Comparison of ENCODE assay signal across 8 cellular contexts in the genomic region with DNA sequence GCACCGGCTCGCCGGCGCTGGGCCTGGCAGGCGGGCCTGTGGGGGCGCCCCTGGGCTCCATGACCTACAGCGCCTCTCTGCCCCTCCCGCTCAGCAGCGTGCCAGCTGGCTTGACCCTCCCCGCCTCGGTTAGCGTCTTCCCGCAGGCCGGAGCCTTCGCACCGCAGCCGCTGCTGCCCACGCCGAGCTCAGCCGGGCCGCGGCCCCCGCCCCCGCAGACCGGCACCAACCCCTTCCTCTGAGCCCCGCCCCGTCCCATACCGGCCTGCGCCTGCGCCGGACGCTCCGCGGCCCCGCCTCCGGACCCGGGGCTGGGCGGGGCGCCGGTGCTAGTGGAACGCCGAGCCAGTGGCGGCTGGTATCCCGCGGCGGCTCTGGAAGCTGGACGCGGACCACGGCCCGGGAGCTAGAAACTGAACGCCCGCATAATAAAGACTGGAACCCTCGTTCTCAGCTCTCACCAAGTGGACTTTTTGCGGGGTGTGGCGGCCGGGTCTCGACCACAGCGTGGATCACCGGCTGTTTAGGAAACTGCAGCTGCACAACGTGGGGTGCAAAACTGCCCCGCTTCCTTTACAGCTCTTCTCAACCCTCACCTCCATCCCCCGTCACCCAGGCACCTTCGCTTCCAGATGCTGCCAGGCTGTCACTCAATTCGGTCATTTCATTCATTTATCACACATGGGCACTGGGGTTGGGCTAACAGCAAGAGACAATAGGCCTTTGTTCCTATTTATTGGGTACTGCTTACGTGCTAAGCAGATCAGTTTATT. TPM values are rescaled to one million over a fixed set of nuclear protein-coding genes. Genes with fewer than 3 reads are reported as not detected.
DNase-seq lines count a peak whose midpoint lies in the region; ATAC-seq and TF ChIP-seq lines count a peak whose summit lies in the region.

No MANE protein-coding gene starts in this region.

- H3K27ac ChIP-seq in HUES64 (ENCODE audit: low read depth, low read length) = peak overlapping the region; percentile 60; the same call in 1 of the 2 replicates
- H3K27ac ChIP-seq in naive thymus-derived CD4-positive, alpha-beta T cell (ENCODE audit: low read depth, low read length) = peak overlapping the region; percentile 61

- H3K27me3 Mint-ChIP-seq in naive thymus-derived CD4-positive, alpha-beta T cell = peaks cover 0 to 28% (median 7%) of the 10 kb centered on the region in 5 donors
- H3K27me3 Mint-ChIP-seq in stimulated activated memory B cell treated with anti-CD40 and anti-IgM and Interleukin-4, amounts not matched to agents 10 μg/mL and 1 μg/mL and 100 μg/mL, for 72 hours = peaks cover 13% of the 10 kb centered on the region

- 1% methylated on average over 65 of the region's 65 CpGs for WGBS in HUES64

- H3K36me3 Mint-ChIP-seq in naive thymus-derived CD4-positive, alpha-beta T cell = no peaks in the 10 kb centered on the region
- H3K36me3 Mint-ChIP-seq in stimulated activated memory B cell treated with anti-CD40 and anti-IgM and Interleukin-4, amounts not matched to agents 10 μg/mL and 1 μg/mL and 100 μg/mL, for 72 hours = no peaks in the 10 kb centered on the region

- DNase-seq in DMS 273 treated with DMSO at 0.1 percent for 48 hours (lab: John Stamatoyannopoulos, UW) (peak; percentile 27), activated T-helper 1 cell treated with Interleukin-2 at 50 U/mL for 16 hours (ENCODE audit: low read depth) (peak; percentile 76), fibroblast of gingiva (ENCODE audit: low read depth) (peak; percentile 72)
- DNase-seq in naive thymus-derived CD4-positive, alpha-beta T cell = peak; percentile 68 to 96 (median 83)

- no peaks in the 10 kb centered on the region for H3K9me3 Mint-ChIP-seq in naive thymus-derived CD4-positive, alpha-beta T cell
- H3K9me3 Mint-ChIP-seq in stimulated activated memory B cell treated with anti-CD40 and anti-IgM and Interleukin-4, amounts not matched to agents 10 μg/mL and 1 μg/mL and 100 μg/mL, for 72 hours = no peaks in the 10 kb centered on the region

- H3K9me3 ChIP-seq in HUES64 (ENCODE audit: insufficient read depth, low read depth, low read length) = no peaks in the 10 kb centered on the region
- H3K9me3 ChIP-seq in naive thymus-derived CD4-positive, alpha-beta T cell (ENCODE audit: control insufficient read depth in 2 of 3, low read length in 3 of 3) = no peaks in the 10 kb centered on the region

- CTCF ChIA-PET in naive thymus-derived CD4-positive, alpha-beta T cell (lab: Charles Lee) = interaction anchor here (0.7 to 1.2 kb wide), 4 partner anchors 24 to 86 kb away, joined by 3 to 5 read pairs (median 4); no protein-coding TSS in a partner anchor

- no peaks in the 10 kb centered on the region for H3K36me3 ChIP-seq in HUES64 (ENCODE audit: insufficient read depth, low read length)
- H3K36me3 ChIP-seq in naive thymus-derived CD4-positive, alpha-beta T cell (ENCODE audit: control insufficient read depth in 2 of 3, insufficient read depth in 3 of 3, low read length in 3 of 3) = no peaks in the 10 kb centered on the region

- H3K4me1 ChIP-seq in HUES64 (ENCODE audit: insufficient read depth, low read length) = peaks cover 7% of the 10 kb centered on the region; the same call in 1 of the 2 replicates
- H3K4me1 ChIP-seq in naive thymus-derived CD4-positive, alpha-beta T cell (ENCODE audit: control insufficient read depth in 2 of 2, insufficient read depth in 2 of 2, low read length in 2 of 2) = peaks cover 10 to 16% of the 10 kb centered on the region in 2 donors

- peak overlapping the region; percentile 85 for H3K4me3 ChIP-seq in HUES64 (ENCODE audit: low read length)
- peak overlapping the region; percentile 61 for H3K4me3 ChIP-seq in naive thymus-derived CD4-positive, alpha-beta T cell (ENCODE audit: low read length)

- ATAC-seq in GM21447 (IDR thresholded peaks at IDR 0.05; ENCODE audit: unreplicated experiment) = peak; percentile 72
- peak; percentile 90 for ATAC-seq in naive thymus-derived CD4-positive, alpha-beta T cell
- peak; percentile 90 for ATAC-seq in stimulated activated memory B cell treated with anti-CD40 and anti-IgM and Interleukin-4, amounts not matched to agents 10 μg/mL and 1 μg/mL and 100 μg/mL, for 72 hours

- H3K4me1 Mint-ChIP-seq in naive thymus-derived CD4-positive, alpha-beta T cell = peaks cover 0 to 23% (median 22%) of the 10 kb centered on the region in 7 donors
- H3K4me1 Mint-ChIP-seq in stimulated activated memory B cell treated with anti-CD40 and anti-IgM and Interleukin-4, amounts not matched to agents 10 μg/mL and 1 μg/mL and 100 μg/mL, for 72 hours = peaks cover 37% of the 10 kb centered on the region

- peaks cover 10% of the 10 kb centered on the region for H3K27me3 ChIP-seq in HUES64 (ENCODE audit: insufficient read depth, low read length)
- no peaks in the 10 kb centered on the region for H3K27me3 ChIP-seq in naive thymus-derived CD4-positive, alpha-beta T cell (ENCODE audit: control insufficient read depth in 2 of 2, insufficient read depth in 2 of 2, low read length in 2 of 2)

- H3K9ac ChIP-seq in HUES64 (ENCODE audit: low read depth, low read length) = peak overlapping the region; percentile 62

- intact Hi-C loops in naive thymus-derived CD4-positive, alpha-beta T cell (cut with micrococcal nuclease) = loop anchor here (1.0 to 10.0 kb wide), 8 partner anchors 18 to 613 kb away; partner anchors contain the start of genes ANKRD40 (in 2 of the 2), CACNA1G (in 2 of the 2), MYCBPAP (in 1 of the 2) and NME1 (in 1 of the 2)

- POLR2A ChIA-PET in naive thymus-derived CD4-positive, alpha-beta T cell (lab: Charles Lee) = interaction anchor here (0.9 to 2.1 kb wide), 4 partner anchors 18 to 166 kb away, joined by 3 to 9 read pairs (median 4); partner anchors contain the start of genes ANKRD40 and CACNA1G

- peak overlapping the region; percentile 24 to 82 (median 63) for H3K27ac Mint-ChIP-seq in naive thymus-derived CD4-positive, alpha-beta T cell
- H3K27ac Mint-ChIP-seq in stimulated activated memory B cell treated with anti-CD40 and anti-IgM and Interleukin-4, amounts not matched to agents 10 μg/mL and 1 μg/mL and 100 μg/mL, for 72 hours = peak overlapping the region; percentile 81

- peak overlapping the region; percentile 83 to 88 (median 85) for H3K4me3 Mint-ChIP-seq in naive thymus-derived CD4-positive, alpha-beta T cell
- peak overlapping the region; percentile 81 for H3K4me3 Mint-ChIP-seq in stimulated activated memory B cell treated with anti-CD40 and anti-IgM and Interleukin-4, amounts not matched to agents 10 μg/mL and 1 μg/mL and 100 μg/mL, for 72 hours

TF ChIP-seq in PFSK-1, 5 proteins besides CTCF, POLR2A, EP300 and RAD21:
- TF ChIP-seq FOXP2 (optimal IDR thresholded peaks at IDR 0.05; ENCODE audit: borderline replicate concordance, extremely low read depth, extremely low read length, insufficient read depth) = peak; percentile 74
- TF ChIP-seq, protein P1, sequence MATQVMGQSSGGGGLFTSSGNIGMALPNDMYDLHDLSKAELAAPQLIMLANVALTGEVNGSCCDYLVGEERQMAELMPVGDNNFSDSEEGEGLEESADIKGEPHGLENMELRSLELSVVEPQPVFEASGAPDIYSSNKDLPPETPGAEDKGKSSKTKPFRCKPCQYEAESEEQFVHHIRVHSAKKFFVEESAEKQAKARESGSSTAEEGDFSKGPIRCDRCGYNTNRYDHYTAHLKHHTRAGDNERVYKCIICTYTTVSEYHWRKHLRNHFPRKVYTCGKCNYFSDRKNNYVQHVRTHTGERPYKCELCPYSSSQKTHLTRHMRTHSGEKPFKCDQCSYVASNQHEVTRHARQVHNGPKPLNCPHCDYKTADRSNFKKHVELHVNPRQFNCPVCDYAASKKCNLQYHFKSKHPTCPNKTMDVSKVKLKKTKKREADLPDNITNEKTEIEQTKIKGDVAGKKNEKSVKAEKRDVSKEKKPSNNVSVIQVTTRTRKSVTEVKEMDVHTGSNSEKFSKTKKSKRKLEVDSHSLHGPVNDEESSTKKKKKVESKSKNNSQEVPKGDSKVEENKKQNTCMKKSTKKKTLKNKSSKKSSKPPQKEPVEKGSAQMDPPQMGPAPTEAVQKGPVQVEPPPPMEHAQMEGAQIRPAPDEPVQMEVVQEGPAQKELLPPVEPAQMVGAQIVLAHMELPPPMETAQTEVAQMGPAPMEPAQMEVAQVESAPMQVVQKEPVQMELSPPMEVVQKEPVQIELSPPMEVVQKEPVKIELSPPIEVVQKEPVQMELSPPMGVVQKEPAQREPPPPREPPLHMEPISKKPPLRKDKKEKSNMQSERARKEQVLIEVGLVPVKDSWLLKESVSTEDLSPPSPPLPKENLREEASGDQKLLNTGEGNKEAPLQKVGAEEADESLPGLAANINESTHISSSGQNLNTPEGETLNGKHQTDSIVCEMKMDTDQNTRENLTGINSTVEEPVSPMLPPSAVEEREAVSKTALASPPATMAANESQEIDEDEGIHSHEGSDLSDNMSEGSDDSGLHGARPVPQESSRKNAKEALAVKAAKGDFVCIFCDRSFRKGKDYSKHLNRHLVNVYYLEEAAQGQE (IDR thresholded peaks at IDR 0.05; ENCODE audit: insufficient read depth in 1 of 2, low read depth in 2 of 2, low read length in 2 of 2) = 0 out of 4 replicates have a peak, but pooled peaks of 1 of the 2 experiments have one; percentile 21
- TF ChIP-seq SIN3A (IDR thresholded peaks at IDR 0.05; ENCODE audit: borderline replicate concordance, insufficient read depth, low read length) = no peak
- TF ChIP-seq TAF1 (IDR thresholded peaks at IDR 0.05; ENCODE audit: borderline replicate concordance, insufficient read depth, low read length) = 0 out of 2 replicates have a peak, but pooled peaks have one; percentile 43
- TF ChIP-seq POLR2AphosphoS5 (IDR thresholded peaks at IDR 0.05; ENCODE audit: low read depth, low read length) = peak; percentile 80
TF ChIP-seq in PFSK-1: peak in this region for 4.

RNA-seq across cellular contexts. Expression of gene SPATA20, which starts 4.9 kb away (rescaled TPM):
- polyA plus RNA-seq in HUES64 (2013, experiment 1 of 2) = 15.3 TPM
- polyA plus RNA-seq in HUES64 (2013, experiment 2 of 2) = 12.9 TPM
- 71.7 TPM for polyA plus RNA-seq in PFSK-1 (2012; ENCODE audit: insufficient read length, low read depth)
- total RNA-seq in naive thymus-derived CD4-positive, alpha-beta T cell = 10 to 100 TPM; 14.3 to 19.4 (median 16.4) TPM
- polyA plus RNA-seq in naive thymus-derived CD4-positive, alpha-beta T cell = 1 to 10 TPM; 3.7 to 5.6 TPM

RNA-seq across cellular contexts. Expression of gene EPN3, which starts 9.6 kb away (rescaled TPM):
- polyA plus RNA-seq in HUES64 (2013, experiment 1 of 2) = 1.2 TPM
- polyA plus RNA-seq in HUES64 (2013, experiment 2 of 2) = 1.3 TPM
- polyA plus RNA-seq in PFSK-1 (2012; ENCODE audit: insufficient read length, low read depth) = 0.97 TPM
- total RNA-seq in naive thymus-derived CD4-positive, alpha-beta T cell = not detected
- polyA plus RNA-seq in naive thymus-derived CD4-positive, alpha-beta T cell = not detected

RNA-seq across cellular contexts. Expression of gene CACNA1G, which starts 18.4 kb away (rescaled TPM):
- polyA plus RNA-seq in HUES64 (2013, experiment 1 of 2) = 2.1 TPM
- 2.5 TPM for polyA plus RNA-seq in HUES64 (2013, experiment 2 of 2)
- 7.7 TPM for polyA plus RNA-seq in PFSK-1 (2012; ENCODE audit: insufficient read length, low read depth)
- not detected for total RNA-seq in naive thymus-derived CD4-positive, alpha-beta T cell
- polyA plus RNA-seq in naive thymus-derived CD4-positive, alpha-beta T cell = not detected

RNA-seq across cellular contexts. Expression of gene MYCBPAP, which starts 33.9 kb away (rescaled TPM):
- polyA plus RNA-seq in HUES64 (2013, experiment 1 of 2) = 0.25 TPM
- 1.3 TPM for polyA plus RNA-seq in HUES64 (2013, experiment 2 of 2)
- 0.92 TPM for polyA plus RNA-seq in PFSK-1 (2012; ENCODE audit: insufficient read length, low read depth)
- 1 to 10 TPM in 4 of 5 experiments, under 1 TPM in 1; 0.90 to 9.0 (median 8.6) TPM for total RNA-seq in naive thymus-derived CD4-positive, alpha-beta T cell
- polyA plus RNA-seq in naive thymus-derived CD4-positive, alpha-beta T cell = under 1 TPM in 1 of 2 donors, not detected in 1; 0.59 TPM

Comparison
In these comparisons a context has a peak if more than half of its experiments do, and no peak if none do; other contexts are left out.
1. Peak in every context shown above with its lines: DNase-seq, ATAC-seq, H3K4me3 ChIP-seq and H3K27ac ChIP-seq.
2. DNase-seq: peak in every context shown above with its lines; median percentile 83 in naive thymus-derived CD4-positive, alpha-beta T cell; 76 in activated T-helper 1 cell treated with Interleukin-2 at 50 U/mL for 16 hours; 72 in fibroblast of gingiva; 27 in DMS 273 treated with DMSO at 0.1 percent for 48 hours.